ENCODE assay signal across 1 cellular context in genomic region chr5:61333351-61334223, GRCh38.
A peak's percentile ranks its signal among the peaks of the same experiment; 100 is the strongest.
TF ChIP-seq lines count a peak whose summit lies in the region.

No MANE protein-coding gene starts in this region.

TF ChIP-seq in GM12878, 131 proteins besides CTCF, POLR2A, EP300 and RAD21 (continued from another document):
- TF ChIP-seq MLLT1 (IDR thresholded peaks at IDR 0.05), result no peak
- TF ChIP-seq BCL3 (IDR thresholded peaks at IDR 0.05; ENCODE audit: borderline replicate concordance, insufficient read depth, low read depth, low read length, poor library complexity, severe bottlenecking), result no peak
- no peak for TF ChIP-seq TAF1 (IDR thresholded peaks at IDR 0.05; ENCODE audit: borderline replicate concordance, low read depth, low read length)
- no peak for TF ChIP-seq ZNF687 (IDR thresholded peaks at IDR 0.05)
- no peak for TF ChIP-seq CHD2 (IDR thresholded peaks at IDR 0.05; ENCODE audit: borderline replicate concordance, low read depth, low read length)
- TF ChIP-seq YY1 (IDR thresholded peaks at IDR 0.05; ENCODE audit: low read depth, low read length), result 0 out of 2 replicates have a peak, but pooled peaks have one; percentile 4
- TF ChIP-seq IKZF1 (conservative IDR thresholded peaks at IDR 0.05), result peak; percentile 52
- TF ChIP-seq SPI1 (IDR thresholded peaks at IDR 0.05; ENCODE audit: borderline replicate concordance, insufficient read depth, low read depth, low read length), result peak; percentile 52; the same call in 1 of the 2 replicates
- no peak for TF ChIP-seq ZNF274 (IDR thresholded peaks at IDR 0.05; ENCODE audit: insufficient read depth, insufficient read length)
- peak; percentile 33; the same call in 1 of the 2 replicates for TF ChIP-seq RUNX3 (IDR thresholded peaks at IDR 0.05; ENCODE audit: low read length)
- no peak for TF ChIP-seq RCOR1 (conservative IDR thresholded peaks at IDR 0.05; ENCODE audit: low read depth, low read length)
- no peak for TF ChIP-seq FOXM1 (IDR thresholded peaks at IDR 0.05; ENCODE audit: low read depth, low read length)
- 0 out of 2 replicates have a peak, but pooled peaks have one; percentile 32 for TF ChIP-seq GATAD2B (conservative IDR thresholded peaks at IDR 0.05; ENCODE audit: low read depth)
- no peak for TF ChIP-seq ELK1 (IDR thresholded peaks at IDR 0.05; ENCODE audit: low read depth, low read length)
- no peak for TF ChIP-seq CEBPZ (IDR thresholded peaks at IDR 0.05; ENCODE audit: low read depth, low read length)
- 0 out of 2 replicates have a peak, but pooled peaks have one; percentile 4 for TF ChIP-seq SMC3 (IDR thresholded peaks at IDR 0.05; ENCODE audit: borderline replicate concordance, low read length)
- no peak for TF ChIP-seq JUNB (IDR thresholded peaks at IDR 0.05)
